16 cellular contexts compared by ENCODE assay signal in the genomic region with DNA sequence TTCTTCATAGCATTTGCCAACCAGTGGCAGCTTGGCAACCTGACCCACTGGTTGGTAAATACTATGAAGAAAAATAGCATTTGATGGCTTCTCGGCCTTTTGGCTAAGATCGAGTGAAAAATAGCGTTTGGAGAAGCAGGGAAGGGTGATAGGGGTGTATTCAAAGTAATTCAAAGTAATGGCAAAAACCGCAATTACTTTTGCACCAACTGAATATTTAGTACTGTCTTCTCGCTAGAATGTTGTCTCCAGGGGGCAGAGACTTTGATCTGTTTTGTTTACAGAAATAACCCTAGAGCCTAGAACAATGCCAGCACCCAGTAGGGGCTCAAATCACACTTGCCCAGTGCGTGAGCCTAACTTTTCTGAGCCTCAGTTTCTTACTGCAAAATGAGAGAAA.
DNase-seq lines count a peak whose midpoint lies in the region; ATAC-seq and TF ChIP-seq lines count a peak whose summit lies in the region.
"Had no signal": no experiment of that assay in that cellular context is flagged by ENCODE, and none has a peak within 500 bp of the region (broad histone marks: within the 10 kb centered on the region; RNA-seq: fewer than 3 reads in every experiment).

No MANE protein-coding gene starts in this region.

- H3K4me3 ChIP-seq in SK-N-SH (ENCODE audit: low read depth in 2 of 2, low read length in 1 of 2) (no peak overlapping the region), RWPE2 (ENCODE audit: severe bottlenecking) (no peak overlapping the region), smooth muscle cell (no peak overlapping the region), lower lobe of right lung (no peak overlapping the region)
- H3K4me3 ChIP-seq: BLaER1 treated with 17β-estradiol and CSF1 and Interleukin-3, amounts not matched to agents 10 nM and 100 nM had no signal

- CTCF ChIA-PET in SK-N-SH (lab: Yijun Ruan, JAX) = interaction anchor here (1.3 to 3.5 kb wide), 2 partner anchors 18 to 225 kb away, joined by 3 to 20 read pairs; no protein-coding TSS in a partner anchor

- no peak for TF ChIP-seq RAD21 in SK-N-SH (IDR thresholded peaks at IDR 0.05; ENCODE audit: low read length)

- H3K4me1 ChIP-seq in SK-N-SH (ENCODE audit: control insufficient read depth in 1 of 2, insufficient read depth in 2 of 2, low read depth in 1 of 2, low read length in 1 of 2) (peaks cover 0 to 18% of the 10 kb centered on the region in 2 experiments; a peak in 2 of 4 replicates), RWPE2 (ENCODE audit: insufficient read depth, poor library complexity, severe bottlenecking) (peaks cover 30% of the 10 kb centered on the region), foreskin keratinocyte (peaks cover 31% of the 10 kb centered on the region), smooth muscle cell (ENCODE audit: low read depth) (no peaks in the 10 kb centered on the region), lower lobe of right lung (no peaks in the 10 kb centered on the region)

- H3K36me3 ChIP-seq in SK-N-SH (replicated peaks in 1 of 2; ENCODE audit: control insufficient read depth in 1 of 2, insufficient read depth in 2 of 2, low read length in 1 of 2) = no peaks in the 10 kb centered on the region
- H3K36me3 ChIP-seq in RWPE2 (ENCODE audit: low read depth) = no peaks in the 10 kb centered on the region
- H3K36me3 ChIP-seq in smooth muscle cell (ENCODE audit: low read depth) = no peaks in the 10 kb centered on the region
- H3K36me3 ChIP-seq in lower lobe of right lung = no peaks in the 10 kb centered on the region
- H3K36me3 ChIP-seq: BLaER1 treated with 17β-estradiol and CSF1 and Interleukin-3, amounts not matched to agents 10 nM and 100 nM had no signal

- no peak for TF ChIP-seq EP300 in SK-N-SH (IDR thresholded peaks at IDR 0.05; ENCODE audit: borderline replicate concordance in 1 of 2, low read depth in 1 of 2, low read length in 1 of 2)

- 44% methylated on average over 6 of the region's 6 CpGs for WGBS in SK-N-SH (ENCODE audit: low lambda C conversion rate)
- WGBS in smooth muscle cell (ENCODE audit: low lambda C conversion rate) = 89% methylated on average over 6 of the region's 6 CpGs

- H2AFZ ChIP-seq in SK-N-SH (ENCODE audit: low read depth) (peak overlapping the region; percentile 69; the same call in 1 of the 2 replicates), smooth muscle cell (ENCODE audit: low read depth) (no peak overlapping the region)

- H3K79me2 ChIP-seq in SK-N-SH (ENCODE audit: insufficient read depth) (no peaks in the 10 kb centered on the region), smooth muscle cell (ENCODE audit: low read depth) (no peaks in the 10 kb centered on the region)

- H4K20me1 ChIP-seq in SK-N-SH (ENCODE audit: insufficient read depth) (no peaks in the 10 kb centered on the region), smooth muscle cell (ENCODE audit: low read depth) (no peaks in the 10 kb centered on the region)
- H4K20me1 ChIP-seq: BLaER1 treated with 17β-estradiol and CSF1 and Interleukin-3, amounts not matched to agents 10 nM and 100 nM had no signal

- H3F3A ChIP-seq in SK-N-SH (replicated peaks; ENCODE audit: insufficient read depth) (peaks cover 15% of the 10 kb centered on the region), smooth muscle cell (ENCODE audit: low read depth) (peaks cover 5% of the 10 kb centered on the region)

- H3K9me2 ChIP-seq in SK-N-SH = no peaks in the 10 kb centered on the region

- H3K9me3 ChIP-seq in SK-N-SH (no peaks in the 10 kb centered on the region), RWPE2 (ENCODE audit: severe bottlenecking) (no peaks in the 10 kb centered on the region), smooth muscle cell (replicated peaks; ENCODE audit: low read depth) (no peaks in the 10 kb centered on the region), lower lobe of right lung (no peaks in the 10 kb centered on the region)
- H3K9me3 ChIP-seq: BLaER1 treated with 17β-estradiol and CSF1 and Interleukin-3, amounts not matched to agents 10 nM and 100 nM had no signal

- ATAC-seq in SK-N-SH treated with all-trans-retinoic acid at 6 μM for 48 hours = no peak
- ATAC-seq in RWPE2 (ENCODE audit: low read depth) = no peak
- ATAC-seq in foreskin keratinocyte = no peak
- ATAC-seq in lower lobe of right lung = no peak
- no peak for ATAC-seq in GM21825 (IDR thresholded peaks at IDR 0.05; ENCODE audit: unreplicated experiment)

- intact Hi-C loops in lower lobe of right lung (cut with DNase I) = no loop called here

- TF ChIP-seq CTCF in SK-N-SH (IDR thresholded peaks at IDR 0.05) = no peak
- no peak for TF ChIP-seq CTCF in RWPE2 (IDR thresholded peaks at IDR 0.05; ENCODE audit: poor library complexity, severe bottlenecking)
- no peak for TF ChIP-seq CTCF in foreskin keratinocyte (conservative IDR thresholded peaks at IDR 0.05)
- TF ChIP-seq CTCF in smooth muscle cell (IDR thresholded peaks at IDR 0.05; ENCODE audit: borderline replicate concordance, insufficient read depth, poor library complexity, severe bottlenecking) = no peak
- no peak for TF ChIP-seq CTCF in lower lobe of right lung (IDR thresholded peaks at IDR 0.05)

- no peak for DNase-seq in SK-N-SH
- no peak for DNase-seq in RWPE2 (ENCODE audit: low spot score)
- no peak for DNase-seq in foreskin keratinocyte
- DNase-seq in smooth muscle cell (lab: John Stamatoyannopoulos, UW; ENCODE audit: unreplicated experiment) = no peak
- DNase-seq in amygdala (lab: John Stamatoyannopoulos, UW) = no peak
- no peak for DNase-seq in lower lobe of right lung
- DNase-seq: DMS 273 treated with DMSO at 0.1 percent for 48 hours, H7, NCI-H1092 treated with DMSO at 0.1 percent for 48 hours, NCI-H1694 treated with DMSO at 0.1 percent for 48 hours, NCI-H446, SHP77 had no signal

- H3K27me3 ChIP-seq in SK-N-SH (ENCODE audit: insufficient read depth) = no peaks in the 10 kb centered on the region
- no peaks in the 10 kb centered on the region for H3K27me3 ChIP-seq in RWPE2 (ENCODE audit: insufficient read depth, poor library complexity, severe bottlenecking)
- H3K27me3 ChIP-seq in foreskin keratinocyte = no peaks in the 10 kb centered on the region
- H3K27me3 ChIP-seq in smooth muscle cell (ENCODE audit: low read depth) = no peaks in the 10 kb centered on the region
- H3K27me3 ChIP-seq in lower lobe of right lung (ENCODE audit: low read depth) = no peaks in the 10 kb centered on the region
- H3K27me3 ChIP-seq: BLaER1 treated with 17β-estradiol and CSF1 and Interleukin-3, amounts not matched to agents 10 nM and 100 nM had no signal

- H3K4me2 ChIP-seq in SK-N-SH (peak overlapping the region; percentile 36; the same call in 1 of the 2 replicates), smooth muscle cell (no peak overlapping the region)
- H3K4me2 ChIP-seq: BLaER1 treated with 17β-estradiol and CSF1 and Interleukin-3, amounts not matched to agents 10 nM and 100 nM had no signal

- H3K9ac ChIP-seq in SK-N-SH (peak overlapping the region; percentile 57), smooth muscle cell (ENCODE audit: low read depth) (peak overlapping the region; percentile 35)
- H3K9ac ChIP-seq: BLaER1 treated with 17β-estradiol and CSF1 and Interleukin-3, amounts not matched to agents 10 nM and 100 nM had no signal

- H3K27ac ChIP-seq in SK-N-SH (ENCODE audit: low read depth in 2 of 2, low read length in 1 of 2) (peak overlapping the region in 1 of 2 experiments; percentile 69; a peak in 2 of 4 replicates), RWPE2 (ENCODE audit: poor library complexity, severe bottlenecking) (peak overlapping the region; percentile 87), foreskin keratinocyte (peak overlapping the region; percentile 83), smooth muscle cell (ENCODE audit: low read depth) (peak overlapping the region; percentile 71), lower lobe of right lung (no peak overlapping the region)
- H3K27ac ChIP-seq: 22Rv1; BLaER1 treated with 17β-estradiol and CSF1 and Interleukin-3, amounts not matched to agents 10 nM and 100 nM had no signal

- POLR2A ChIA-PET in SK-N-SH (lab: Yijun Ruan, JAX) = no interaction called here

TF ChIP-seq in SK-N-SH, 30 proteins besides CTCF, POLR2A, EP300 and RAD21 (continues in another document):
- TF ChIP-seq RCOR1 (IDR thresholded peaks at IDR 0.05; ENCODE audit: low read length) = no peak
- no peak for TF ChIP-seq ELF1 (IDR thresholded peaks at IDR 0.05)
- TF ChIP-seq EZH2phosphoT487 (IDR thresholded peaks at IDR 0.05; ENCODE audit: borderline replicate concordance, low read depth) = no peak
- no peak for TF ChIP-seq TAF1 (IDR thresholded peaks at IDR 0.05; ENCODE audit: borderline replicate concordance, low read depth, low read length)
- TF ChIP-seq, protein P1, sequence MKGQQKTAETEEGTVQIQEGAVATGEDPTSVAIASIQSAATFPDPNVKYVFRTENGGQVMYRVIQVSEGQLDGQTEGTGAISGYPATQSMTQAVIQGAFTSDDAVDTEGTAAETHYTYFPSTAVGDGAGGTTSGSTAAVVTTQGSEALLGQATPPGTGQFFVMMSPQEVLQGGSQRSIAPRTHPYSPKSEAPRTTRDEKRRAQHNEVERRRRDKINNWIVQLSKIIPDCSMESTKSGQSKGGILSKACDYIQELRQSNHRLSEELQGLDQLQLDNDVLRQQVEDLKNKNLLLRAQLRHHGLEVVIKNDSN (IDR thresholded peaks at IDR 0.05; ENCODE audit: borderline replicate concordance, low read depth) = no peak

TF ChIP-seq in SK-N-SH treated with all-trans-retinoic acid at 6 μM for 48 hours, 23 proteins besides CTCF, POLR2A, EP300 and RAD21 (continues in another document):
- TF ChIP-seq ZNF565 (CRISPR knock-in tag; conservative IDR thresholded peaks at IDR 0.05; ENCODE audit: low read depth) (no peak), ZFP30 (CRISPR knock-in tag; IDR thresholded peaks at IDR 0.05) (no peak), GLIS3 (CRISPR knock-in tag; IDR thresholded peaks at IDR 0.05) (no peak), CSDC2 (CRISPR knock-in tag; IDR thresholded peaks at IDR 0.05) (no peak), ESRRG (CRISPR knock-in tag; IDR thresholded peaks at IDR 0.05) (no peak), ZNF8 (CRISPR knock-in tag; IDR thresholded peaks at IDR 0.05) (no peak), TCF4 (CRISPR knock-in tag; IDR thresholded peaks at IDR 0.05; ENCODE audit: borderline replicate concordance) (no peak)
- TF ChIP-seq, protein P2, sequence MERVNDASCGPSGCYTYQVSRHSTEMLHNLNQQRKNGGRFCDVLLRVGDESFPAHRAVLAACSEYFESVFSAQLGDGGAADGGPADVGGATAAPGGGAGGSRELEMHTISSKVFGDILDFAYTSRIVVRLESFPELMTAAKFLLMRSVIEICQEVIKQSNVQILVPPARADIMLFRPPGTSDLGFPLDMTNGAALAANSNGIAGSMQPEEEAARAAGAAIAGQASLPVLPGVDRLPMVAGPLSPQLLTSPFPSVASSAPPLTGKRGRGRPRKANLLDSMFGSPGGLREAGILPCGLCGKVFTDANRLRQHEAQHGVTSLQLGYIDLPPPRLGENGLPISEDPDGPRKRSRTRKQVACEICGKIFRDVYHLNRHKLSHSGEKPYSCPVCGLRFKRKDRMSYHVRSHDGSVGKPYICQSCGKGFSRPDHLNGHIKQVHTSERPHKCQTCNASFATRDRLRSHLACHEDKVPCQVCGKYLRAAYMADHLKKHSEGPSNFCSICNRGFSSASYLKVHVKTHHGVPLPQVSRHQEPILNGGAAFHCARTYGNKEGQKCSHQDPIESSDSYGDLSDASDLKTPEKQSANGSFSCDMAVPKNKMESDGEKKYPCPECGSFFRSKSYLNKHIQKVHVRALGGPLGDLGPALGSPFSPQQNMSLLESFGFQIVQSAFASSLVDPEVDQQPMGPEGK (CRISPR knock-in tag; IDR thresholded peaks at IDR 0.05; ENCODE audit: borderline replicate concordance) = no peak
